1 cellular context compared by ENCODE assay signal in genomic region chr16:57482845-57483545, GRCh38.
TF ChIP-seq lines count a peak whose summit lies in the region.

No MANE protein-coding gene starts in this region.

TF ChIP-seq in HepG2, 621 proteins besides CTCF, POLR2A, EP300 and RAD21 (continued from another document and continues in another):
- TF ChIP-seq, protein P1, sequence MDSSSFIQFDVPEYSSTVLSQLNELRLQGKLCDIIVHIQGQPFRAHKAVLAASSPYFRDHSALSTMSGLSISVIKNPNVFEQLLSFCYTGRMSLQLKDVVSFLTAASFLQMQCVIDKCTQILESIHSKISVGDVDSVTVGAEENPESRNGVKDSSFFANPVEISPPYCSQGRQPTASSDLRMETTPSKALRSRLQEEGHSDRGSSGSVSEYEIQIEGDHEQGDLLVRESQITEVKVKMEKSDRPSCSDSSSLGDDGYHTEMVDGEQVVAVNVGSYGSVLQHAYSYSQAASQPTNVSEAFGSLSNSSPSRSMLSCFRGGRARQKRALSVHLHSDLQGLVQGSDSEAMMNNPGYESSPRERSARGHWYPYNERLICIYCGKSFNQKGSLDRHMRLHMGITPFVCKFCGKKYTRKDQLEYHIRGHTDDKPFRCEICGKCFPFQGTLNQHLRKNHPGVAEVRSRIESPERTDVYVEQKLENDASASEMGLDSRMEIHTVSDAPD (CRISPR knock-in tag; IDR thresholded peaks at IDR 0.05): 0 out of 2 replicates have a peak, but pooled peaks have one; percentile 79
- TF ChIP-seq EED (CRISPR knock-in tag; IDR thresholded peaks at IDR 0.05) (peak; percentile 14; the same call in 1 of the 2 replicates), ZNF451 (CRISPR knock-in tag; IDR thresholded peaks at IDR 0.05) (peak; percentile 86; the same call in 1 of the 2 replicates), ZFP91 (CRISPR knock-in tag; IDR thresholded peaks at IDR 0.05; ENCODE audit: borderline replicate concordance) (peak; percentile 77), ZNF770 (CRISPR knock-in tag; IDR thresholded peaks at IDR 0.05) (peak; percentile 97), ZNF567 (CRISPR knock-in tag; IDR thresholded peaks at IDR 0.05; ENCODE audit: borderline replicate concordance) (no peak), GATAD1 (CRISPR knock-in tag; IDR thresholded peaks at IDR 0.05) (peak; percentile 60; the same call in 1 of the 2 replicates), REPIN1 (CRISPR knock-in tag; IDR thresholded peaks at IDR 0.05; ENCODE audit: borderline replicate concordance, low read depth) (peak; percentile 91), TOPORS (CRISPR knock-in tag; IDR thresholded peaks at IDR 0.05) (no peak), RFX3 (CRISPR knock-in tag; IDR thresholded peaks at IDR 0.05) (no peak), SALL1 (CRISPR knock-in tag; IDR thresholded peaks at IDR 0.05) (peak; percentile 94), FOXP1 (IDR thresholded peaks at IDR 0.05) (no peak), FOXP1 (CRISPR knock-in tag; IDR thresholded peaks at IDR 0.05) (peak; percentile 12; the same call in 1 of the 2 replicates), MAFF (IDR thresholded peaks at IDR 0.05; ENCODE audit: low read depth, low read length) (no peak), ZNF263 (CRISPR knock-in tag; IDR thresholded peaks at IDR 0.05) (peak; percentile 97), ZMAT5 (CRISPR knock-in tag; IDR thresholded peaks at IDR 0.05; ENCODE audit: borderline replicate concordance, low read depth) (no peak), HMG20A (CRISPR knock-in tag; IDR thresholded peaks at IDR 0.05; ENCODE audit: borderline replicate concordance) (peak; percentile 57; the same call in 1 of the 2 replicates), ZNF703 (CRISPR knock-in tag; IDR thresholded peaks at IDR 0.05; ENCODE audit: borderline replicate concordance) (no peak), ZNF121 (CRISPR knock-in tag; IDR thresholded peaks at IDR 0.05) (peak; percentile 73; the same call in 1 of the 2 replicates), ZBTB40 (IDR thresholded peaks at IDR 0.05) (no peak), ZBTB40 (CRISPR knock-in tag; IDR thresholded peaks at IDR 0.05) (peak; percentile 1; the same call in 1 of the 2 replicates), ZMAT3 (CRISPR knock-in tag; conservative IDR thresholded peaks at IDR 0.05) (peak; percentile 69; the same call in 1 of the 2 replicates), RARG (CRISPR knock-in tag; IDR thresholded peaks at IDR 0.05; ENCODE audit: low read depth) (no peak), ZBTB38 (CRISPR knock-in tag; IDR thresholded peaks at IDR 0.05) (peak; percentile 48; the same call in 1 of the 2 replicates), LCORL (IDR thresholded peaks at IDR 0.05) (peak; percentile 70), LCORL (CRISPR knock-in tag; IDR thresholded peaks at IDR 0.05) (peak; percentile 100), CBX1 (IDR thresholded peaks at IDR 0.05; ENCODE audit: low read depth) (peak; percentile 79), GATAD2A (CRISPR knock-in tag; IDR thresholded peaks at IDR 0.05) (peak; percentile 93), KLF15 (CRISPR knock-in tag; IDR thresholded peaks at IDR 0.05; ENCODE audit: borderline replicate concordance) (no peak), STAG1 (CRISPR knock-in tag; IDR thresholded peaks at IDR 0.05) (no peak), HMG20B (CRISPR knock-in tag; conservative IDR thresholded peaks at IDR 0.05) (0 out of 2 replicates have a peak, but pooled peaks have one; percentile 53), ZMYM2 (CRISPR knock-in tag; IDR thresholded peaks at IDR 0.05) (peak; percentile 89), ZSCAN29 (CRISPR knock-in tag; conservative IDR thresholded peaks at IDR 0.05) (0 out of 2 replicates have a peak, but pooled peaks have one; percentile 84), MXD1 (CRISPR knock-in tag; IDR thresholded peaks at IDR 0.05) (no peak; the same call in 1 of the 2 replicates), ZNF253 (CRISPR knock-in tag; IDR thresholded peaks at IDR 0.05; ENCODE audit: borderline replicate concordance) (no peak), ZSCAN12 (CRISPR knock-in tag; IDR thresholded peaks at IDR 0.05) (no peak)
- TF ChIP-seq, protein P2, sequence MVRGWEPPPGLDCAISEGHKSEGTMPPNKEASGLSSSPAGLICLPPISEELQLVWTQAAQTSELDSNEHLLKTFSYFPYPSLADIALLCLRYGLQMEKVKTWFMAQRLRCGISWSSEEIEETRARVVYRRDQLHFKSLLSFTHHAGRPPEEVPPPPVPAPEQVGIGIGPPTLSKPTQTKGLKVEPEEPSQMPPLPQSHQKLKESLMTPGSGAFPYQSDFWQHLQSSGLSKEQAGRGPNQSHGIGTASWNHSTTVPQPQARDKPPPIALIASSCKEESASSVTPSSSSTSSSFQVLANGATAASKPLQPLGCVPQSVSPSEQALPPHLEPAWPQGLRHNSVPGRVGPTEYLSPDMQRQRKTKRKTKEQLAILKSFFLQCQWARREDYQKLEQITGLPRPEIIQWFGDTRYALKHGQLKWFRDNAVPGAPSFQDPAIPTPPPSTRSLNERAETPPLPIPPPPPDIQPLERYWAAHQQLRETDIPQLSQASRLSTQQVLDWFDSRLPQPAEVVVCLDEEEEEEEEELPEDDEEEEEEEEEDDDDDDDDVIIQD (CRISPR knock-in tag; IDR thresholded peaks at IDR 0.05; ENCODE audit: low read depth): peak; percentile 44; the same call in 1 of the 2 replicates
- TF ChIP-seq, protein P3, sequence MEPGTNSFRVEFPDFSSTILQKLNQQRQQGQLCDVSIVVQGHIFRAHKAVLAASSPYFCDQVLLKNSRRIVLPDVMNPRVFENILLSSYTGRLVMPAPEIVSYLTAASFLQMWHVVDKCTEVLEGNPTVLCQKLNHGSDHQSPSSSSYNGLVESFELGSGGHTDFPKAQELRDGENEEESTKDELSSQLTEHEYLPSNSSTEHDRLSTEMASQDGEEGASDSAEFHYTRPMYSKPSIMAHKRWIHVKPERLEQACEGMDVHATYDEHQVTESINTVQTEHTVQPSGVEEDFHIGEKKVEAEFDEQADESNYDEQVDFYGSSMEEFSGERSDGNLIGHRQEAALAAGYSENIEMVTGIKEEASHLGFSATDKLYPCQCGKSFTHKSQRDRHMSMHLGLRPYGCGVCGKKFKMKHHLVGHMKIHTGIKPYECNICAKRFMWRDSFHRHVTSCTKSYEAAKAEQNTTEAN (CRISPR knock-in tag; conservative IDR thresholded peaks at IDR 0.05): no peak
- TF ChIP-seq, protein P4, sequence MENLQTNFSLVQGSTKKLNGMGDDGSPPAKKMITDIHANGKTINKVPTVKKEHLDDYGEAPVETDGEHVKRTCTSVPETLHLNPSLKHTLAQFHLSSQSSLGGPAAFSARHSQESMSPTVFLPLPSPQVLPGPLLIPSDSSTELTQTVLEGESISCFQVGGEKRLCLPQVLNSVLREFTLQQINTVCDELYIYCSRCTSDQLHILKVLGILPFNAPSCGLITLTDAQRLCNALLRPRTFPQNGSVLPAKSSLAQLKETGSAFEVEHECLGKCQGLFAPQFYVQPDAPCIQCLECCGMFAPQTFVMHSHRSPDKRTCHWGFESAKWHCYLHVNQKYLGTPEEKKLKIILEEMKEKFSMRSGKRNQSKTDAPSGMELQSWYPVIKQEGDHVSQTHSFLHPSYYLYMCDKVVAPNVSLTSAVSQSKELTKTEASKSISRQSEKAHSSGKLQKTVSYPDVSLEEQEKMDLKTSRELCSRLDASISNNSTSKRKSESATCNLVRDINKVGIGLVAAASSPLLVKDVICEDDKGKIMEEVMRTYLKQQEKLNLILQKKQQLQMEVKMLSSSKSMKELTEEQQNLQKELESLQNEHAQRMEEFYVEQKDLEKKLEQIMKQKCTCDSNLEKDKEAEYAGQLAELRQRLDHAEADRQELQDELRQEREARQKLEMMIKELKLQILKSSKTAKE (CRISPR knock-in tag; IDR thresholded peaks at IDR 0.05; ENCODE audit: borderline replicate concordance): peak; percentile 68; the same call in 1 of the 2 replicates
